ENCODE assay signal across 8 cellular contexts in the genomic region with DNA sequence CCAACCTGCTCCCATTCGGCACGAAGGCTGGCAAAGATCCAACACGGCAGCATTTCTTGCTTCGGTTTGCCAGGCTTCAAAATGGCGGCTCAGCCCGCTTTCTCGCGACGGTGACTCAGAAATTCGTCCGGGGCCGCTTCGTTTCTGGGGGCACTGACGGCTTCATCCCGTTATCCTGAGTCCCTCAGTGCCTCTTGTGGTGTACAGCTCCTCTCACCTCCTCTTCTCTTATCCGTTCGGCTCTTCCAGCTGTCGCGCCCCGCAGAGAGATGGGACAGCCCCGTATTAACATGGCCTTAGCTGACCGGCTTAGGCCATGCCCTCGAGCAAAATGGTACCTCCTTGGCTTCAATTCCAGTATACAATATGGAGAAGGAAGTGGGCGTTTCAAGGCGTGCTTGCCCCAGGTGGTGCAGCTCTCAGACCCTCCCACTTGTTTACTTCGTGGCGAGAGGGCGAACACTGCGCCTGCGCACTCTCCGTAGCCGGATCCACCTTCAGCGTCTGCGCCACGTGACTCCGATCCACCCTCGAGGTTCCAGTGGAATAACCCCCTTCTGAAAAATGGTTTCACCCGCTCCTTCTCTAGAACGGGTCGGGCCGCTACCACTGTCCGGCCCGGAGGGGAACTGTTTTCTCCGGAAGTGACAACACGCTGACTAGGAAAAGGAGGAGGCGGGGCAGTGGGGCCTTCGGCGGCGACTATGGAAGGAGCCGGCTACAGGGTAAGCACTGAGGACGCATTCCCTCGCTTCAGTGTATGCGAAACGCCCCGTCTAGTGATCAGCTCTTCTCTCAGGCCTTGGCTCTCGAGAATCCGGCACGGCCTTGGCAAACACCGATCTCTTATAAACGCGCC. TPM values are rescaled to one million over a fixed set of nuclear protein-coding genes. Genes with fewer than 3 reads are reported as not detected.
DNase-seq lines count a peak whose midpoint lies in the region; ATAC-seq, FAIRE-seq and TF ChIP-seq lines count a peak whose summit lies in the region.

A gene (minus strand): TSS at position 336 of the 859 bp plus-strand sequence. CDS start 4,060 bp downstream, outside the sequence.
A gene (plus strand): TSS at position 683 of the 859 bp plus-strand sequence. CDS start 22 bp downstream, at position 705.

- H3K4me3 ChIP-seq in HUES64 (ENCODE audit: low read length): peak within 1 kb of the TSS; percentile 79
- peak within 1 kb of the TSS; percentile 93 for H3K4me3 ChIP-seq in OCI-LY1 (ENCODE audit: low read depth, low read length, poor library complexity, severe bottlenecking)

- TF ChIP-seq CTCF in D721Med (IDR thresholded peaks at IDR 0.05; ENCODE audit: insufficient read depth, missing control alignments) (no peak), OCI-LY1 (IDR thresholded peaks at IDR 0.05; ENCODE audit: low read length) (no peak)

- H3K9me2 ChIP-seq in OCI-LY1 (ENCODE audit: low read depth, low read length): no peaks in the 10 kb centered on the region

- H3K4me1 ChIP-seq in HUES64 (ENCODE audit: insufficient read depth, low read length) (peaks cover 10% of the 10 kb centered on the region), OCI-LY1 (ENCODE audit: insufficient read depth, low read length, severe bottlenecking) (peaks cover 30% of the 10 kb centered on the region)

- no peaks in the 10 kb centered on the region for H3K27me3 ChIP-seq in HUES64 (ENCODE audit: insufficient read depth, low read length)
- no peaks in the 10 kb centered on the region for H3K27me3 ChIP-seq in OCI-LY1 (ENCODE audit: insufficient read depth, low read length)

- peaks cover 8% of the 10 kb centered on the region for H3K79me2 ChIP-seq in OCI-LY1 (ENCODE audit: insufficient read depth, low read length)

- peak within 1 kb of the TSS; percentile 70 for H2AFZ ChIP-seq in OCI-LY1 (ENCODE audit: low read length)

- no peaks in the 10 kb centered on the region for H3F3A ChIP-seq in OCI-LY1 (ENCODE audit: insufficient read depth, low read length)

- under 1% methylated on average over 61 of the region's 61 CpGs for WGBS in HUES64

- peaks cover 34% of the 10 kb centered on the region for H3K36me3 ChIP-seq in HUES64 (ENCODE audit: insufficient read depth, low read length)
- H3K36me3 ChIP-seq in OCI-LY1 (ENCODE audit: insufficient read depth, low read length): peaks cover 30% of the 10 kb centered on the region

- DNase-seq in D721Med (ENCODE audit: insufficient read length, low spot score) (peak; percentile 90), mesenteric fat pad (ENCODE audit: low spot score) (peak; percentile 99)
- peak; percentile 96 for DNase-seq in activated CD8-positive, alpha-beta memory T cell treated with anti-CD3 and anti-CD28 coated beads, Interleukin-2, amount 50 U/mL, for 4 hours
- peak; percentile 88 for DNase-seq in stimulated activated CD8-positive, alpha-beta memory T cell treated with anti-CD3 and anti-CD28 coated beads, Interleukin-15, amount 100 ng/mL, for 24 hours (ENCODE audit: low read depth)

- no peaks in the 10 kb centered on the region for H4K20me1 ChIP-seq in OCI-LY1 (ENCODE audit: insufficient read depth, low read length)

- no peaks in the 10 kb centered on the region for H3K9me3 ChIP-seq in HUES64 (ENCODE audit: insufficient read depth, low read depth, low read length)
- H3K9me3 ChIP-seq in OCI-LY1 (ENCODE audit: low read length): no peaks in the 10 kb centered on the region

- peak within 1 kb of the TSS; percentile 96 for H3K4me2 ChIP-seq in OCI-LY1 (ENCODE audit: low read length)

- FAIRE-seq in D721Med (lab: Jason Lieb, UNC) (peak; percentile 72), endometrium (lab: Jason Lieb, UNC) (peak; percentile 99)

- H3K9ac ChIP-seq in HUES64 (ENCODE audit: low read depth, low read length): peak within 1 kb of the TSS; percentile 96
- H3K9ac ChIP-seq in OCI-LY1 (ENCODE audit: low read length): peak within 1 kb of the TSS; percentile 98

- H3K27ac ChIP-seq in HUES64 (ENCODE audit: low read depth, low read length) (peak within 1 kb of the TSS; percentile 95), OCI-LY1 (ENCODE audit: low read depth, low read length, poor library complexity, severe bottlenecking) (peak within 1 kb of the TSS; percentile 93)

- ATAC-seq in GM21515 (IDR thresholded peaks at IDR 0.05; ENCODE audit: unreplicated experiment): peak; percentile 53

RNA-seq across cellular contexts. Expression of the first gene that starts in this region (rescaled TPM):
- 41.6 TPM for polyA plus RNA-seq in HUES64 (2013, experiment 1 of 2)
- polyA plus RNA-seq in HUES64 (2013, experiment 2 of 2): 37.1 TPM
- 38.8 TPM for total RNA-seq in mesenteric fat pad

RNA-seq across cellular contexts. Expression of the second gene that starts in this region (rescaled TPM):
- 30.9 TPM for polyA plus RNA-seq in HUES64 (2013, experiment 1 of 2)
- polyA plus RNA-seq in HUES64 (2013, experiment 2 of 2): 30.7 TPM
- 39.9 TPM for total RNA-seq in mesenteric fat pad

Comparison
In these comparisons a context has a peak if more than half of its experiments do, and no peak if none do; other contexts are left out.
1. Peak in every context shown above with its lines: DNase-seq, ATAC-seq, H3K4me3 ChIP-seq and H3K27ac ChIP-seq.